Comparison of ENCODE assay signal across 13 cellular contexts in genomic region chr11:36326524-36327419, GRCh38.
DNase-seq lines count a peak whose midpoint lies in the region; ATAC-seq and FAIRE-seq lines count a peak whose summit lies in the region.
"Had no signal": no experiment of that assay in that cellular context is flagged by ENCODE, and none has a peak within 500 bp of the region (broad histone marks: within the 10 kb centered on the region; RNA-seq: fewer than 3 reads in every experiment).

No MANE protein-coding gene starts in this region.

- H3K4me1 ChIP-seq in iPS-20b (ENCODE audit: insufficient read depth, low read length) = peaks cover 10% of the 10 kb centered on the region; the same call in 1 of the 2 replicates

- no peak overlapping the region; the same call in 1 of the 2 replicates for H3K9ac ChIP-seq in iPS-20b (ENCODE audit: low read depth, low read length)

- DNase-seq in GM18507 (ENCODE audit: extremely low spot score, insufficient read length, low read depth) (no peak), GM19238 (ENCODE audit: insufficient read length, low spot score) (no peak), SKM-1 (lab: John Stamatoyannopoulos, UW; ENCODE audit: unreplicated experiment) (no peak)
- DNase-seq in activated effector memory CD4-positive, alpha-beta T cell treated with anti-CD3 and anti-CD28 coated beads, Interleukin-2, amount 50 U/mL, for 16 hours = no peak
- DNase-seq: activated T-cell treated with anti-CD3 and anti-CD28 coated beads, Interleukin-2, amount 50 U/mL, for 24 hours; C1 segment of cervical spinal cord; KG1 had no signal

- FAIRE-seq in GM18507 (lab: Jason Lieb, UNC) = peak; percentile 63
- FAIRE-seq: bronchial epithelial cell had no signal

- ATAC-seq in GM21390 (IDR thresholded peaks at IDR 0.05; ENCODE audit: unreplicated experiment) (peak; percentile 88), HG03354 (IDR thresholded peaks at IDR 0.05; ENCODE audit: poor library complexity, severe bottlenecking, unreplicated experiment) (peak; percentile 75), HG02970 (IDR thresholded peaks at IDR 0.05; ENCODE audit: low FRiP score, unreplicated experiment) (no peak)
- ATAC-seq: stimulated activated effector memory CD8-positive, alpha-beta T cell treated with anti-CD3 and anti-CD28 coated beads, Interleukin-12 subunit alpha, Interleukin-12 subunit beta, amount 100 ng/mL, for 72 hours had no signal

- H3K27ac ChIP-seq in iPS-20b (ENCODE audit: low read length) = no peak overlapping the region

- peak overlapping the region; percentile 37; the same call in 1 of the 2 replicates for H3K4me3 ChIP-seq in iPS-20b (ENCODE audit: low read length)

- H3K36me3 ChIP-seq in iPS-20b (ENCODE audit: insufficient read depth, low read depth, low read length) = no peaks in the 10 kb centered on the region

- no peaks in the 10 kb centered on the region for H3K9me3 ChIP-seq in iPS-20b (ENCODE audit: insufficient read depth, low read depth, low read length)

- no peaks in the 10 kb centered on the region for H3K27me3 ChIP-seq in iPS-20b (ENCODE audit: insufficient read depth, low read length)
